In genomic region chr10:1054684-1055083, GRCh38 we compare ENCODE assay signal across 10 cellular contexts. TPM values are rescaled to one million over a fixed set of nuclear protein-coding genes. Genes with fewer than 3 reads are reported as not detected.
DNase-seq lines count a peak whose midpoint lies in the region; ATAC-seq and TF ChIP-seq lines count a peak whose summit lies in the region.
"Had no signal": no experiment of that assay in that cellular context is flagged by ENCODE, and none has a peak within 500 bp of the region (broad histone marks: within the 10 kb centered on the region; RNA-seq: fewer than 3 reads in every experiment).

No MANE protein-coding gene starts in this region.

- H3K4me1 Mint-ChIP-seq in endothelial cell (ENCODE audit: unreplicated experiment) (peaks cover 41% of the 10 kb centered on the region), progenitor cell of endocrine pancreas (ENCODE audit: low read depth) (peaks cover 35% of the 10 kb centered on the region)

- H3K4me3 ChIP-seq in GM12864 (ENCODE audit: low read depth, low read length) = peak overlapping the region; percentile 17; the same call in 1 of the 2 replicates
- peak overlapping the region; percentile 91 for H3K4me3 ChIP-seq in OCI-LY1 (ENCODE audit: low read depth, low read length, poor library complexity, severe bottlenecking)

- peak overlapping the region; percentile 95; the same call in 1 of the 2 replicates for H3K9ac ChIP-seq in OCI-LY1 (ENCODE audit: low read length)

- H3K9me3 Mint-ChIP-seq in endothelial cell (ENCODE audit: unreplicated experiment) = no peaks in the 10 kb centered on the region
- no peaks in the 10 kb centered on the region for H3K9me3 Mint-ChIP-seq in progenitor cell of endocrine pancreas (ENCODE audit: low read depth)

- H3K4me1 ChIP-seq in OCI-LY1 (ENCODE audit: insufficient read depth, low read length, severe bottlenecking) = peaks cover 45% of the 10 kb centered on the region

- peak overlapping the region; percentile 96 for H3K4me3 Mint-ChIP-seq in endothelial cell (ENCODE audit: unreplicated experiment)
- peak overlapping the region; percentile 91 for H3K4me3 Mint-ChIP-seq in progenitor cell of endocrine pancreas (ENCODE audit: low read depth)

- H3K4me2 ChIP-seq in OCI-LY1 (ENCODE audit: low read length) = peak overlapping the region; percentile 78

- peaks cover 55% of the 10 kb centered on the region; the same call in 1 of the 2 replicates for H3K36me3 ChIP-seq in OCI-LY1 (ENCODE audit: insufficient read depth, low read length)

- DNase-seq in GM12864 (ENCODE audit: low read depth) = no peak
- no peak for DNase-seq in endothelial cell (ENCODE audit: low spot score)
- DNase-seq in progenitor cell of endocrine pancreas (ENCODE audit: low spot score, unreplicated experiment) = no peak
- DNase-seq in NOMO-1 (lab: John Stamatoyannopoulos, UW; ENCODE audit: unreplicated experiment in 2 of 2) = no peak
- DNase-seq in foreskin melanocyte = no peak
- DNase-seq: stomach had no signal

- H3K79me2 ChIP-seq in OCI-LY1 (ENCODE audit: insufficient read depth, low read length) = peaks cover 44% of the 10 kb centered on the region

- no peaks in the 10 kb centered on the region for H3K9me3 ChIP-seq in OCI-LY1 (ENCODE audit: low read length)
- H3K9me3 ChIP-seq: stomach had no signal

- H2AFZ ChIP-seq in OCI-LY1 (ENCODE audit: low read length) = no peak overlapping the region

- no peak for TF ChIP-seq CTCF in GM12864 (IDR thresholded peaks at IDR 0.05; ENCODE audit: low read depth, low read length, missing control alignments)
- no peak for TF ChIP-seq CTCF in OCI-LY1 (IDR thresholded peaks at IDR 0.05; ENCODE audit: low read length)
- TF ChIP-seq CTCF in endothelial cell (IDR thresholded peaks at IDR 0.05; ENCODE audit: unreplicated experiment) = no peak
- TF ChIP-seq CTCF in progenitor cell of endocrine pancreas (IDR thresholded peaks at IDR 0.05; ENCODE audit: unreplicated experiment) = no peak

- H3K27me3 Mint-ChIP-seq in endothelial cell (ENCODE audit: unreplicated experiment) = peaks cover 13% of the 10 kb centered on the region
- no peaks in the 10 kb centered on the region for H3K27me3 Mint-ChIP-seq in progenitor cell of endocrine pancreas

- no peak for ATAC-seq in GM21723 (IDR thresholded peaks at IDR 0.05; ENCODE audit: unreplicated experiment)
- no peak for ATAC-seq in GM21576 (IDR thresholded peaks at IDR 0.05; ENCODE audit: unreplicated experiment)

- H3F3A ChIP-seq in OCI-LY1 (ENCODE audit: insufficient read depth, low read length) = peaks cover 8% of the 10 kb centered on the region; the same call in 1 of the 2 replicates

- no peaks in the 10 kb centered on the region for H3K9me2 ChIP-seq in OCI-LY1 (ENCODE audit: low read depth, low read length)

- no peak overlapping the region for H3K27ac Mint-ChIP-seq in endothelial cell (ENCODE audit: unreplicated experiment)
- peak overlapping the region; percentile 71 for H3K27ac Mint-ChIP-seq in progenitor cell of endocrine pancreas

- H4K20me1 ChIP-seq in OCI-LY1 (ENCODE audit: insufficient read depth, low read length) = no peaks in the 10 kb centered on the region

- H3K27ac ChIP-seq in OCI-LY1 (ENCODE audit: low read depth, low read length, poor library complexity, severe bottlenecking) = peak overlapping the region; percentile 14

- H3K36me3 Mint-ChIP-seq in endothelial cell (ENCODE audit: low read depth, unreplicated experiment) = no peaks in the 10 kb centered on the region
- H3K36me3 Mint-ChIP-seq in progenitor cell of endocrine pancreas (ENCODE audit: insufficient read depth) = peaks cover 7% of the 10 kb centered on the region

- H3K27me3 ChIP-seq in OCI-LY1 (ENCODE audit: insufficient read depth, low read length) = no peaks in the 10 kb centered on the region
- H3K27me3 ChIP-seq: stomach had no signal

RNA-seq across cellular contexts. Expression of gene WDR37, which starts 1.5 kb away (rescaled TPM):
- total RNA-seq in endothelial cell (ENCODE audit: unreplicated experiment) = 32.6 TPM
- 17.4 and 18.7 TPM in 2 replicates for total RNA-seq in progenitor cell of endocrine pancreas

RNA-seq across cellular contexts. Expression of gene IDI1, which starts 5.8 kb away (rescaled TPM):
- total RNA-seq in endothelial cell (ENCODE audit: unreplicated experiment) (52.7 TPM), progenitor cell of endocrine pancreas (46.3 and 51.4 TPM in 2 replicates)

RNA-seq across cellular contexts. Expression of gene IDI2, which starts 29.0 kb away (rescaled TPM):
- total RNA-seq in endothelial cell (ENCODE audit: unreplicated experiment) = not detected
- not detected in 2 replicates for total RNA-seq in progenitor cell of endocrine pancreas
- total RNA-seq: myocyte had no signal
